In genomic region chr4:2172161-2172560, GRCh38 we compare ENCODE assay signal across 1 cellular context.
TF ChIP-seq lines count a peak whose summit lies in the region.

No MANE protein-coding gene starts in this region.

TF ChIP-seq in SK-N-SH, 30 proteins besides CTCF, POLR2A, EP300 and RAD21 (continued from another document):
- TF ChIP-seq REST (IDR thresholded peaks at IDR 0.05; ENCODE audit: low read depth, low read length): no peak
- TF ChIP-seq FOXM1 (IDR thresholded peaks at IDR 0.05; ENCODE audit: low read depth): no peak
